1 cellular context compared by ENCODE assay signal in genomic region chr1:119636500-119637089, GRCh38.
TF ChIP-seq lines count a peak whose summit lies in the region.

No MANE protein-coding gene starts in this region.

TF ChIP-seq in IMR-90, 13 proteins besides CTCF, POLR2A, EP300 and RAD21 (continued from another document):
- TF ChIP-seq BHLHE40 (IDR thresholded peaks at IDR 0.05; ENCODE audit: low read depth, low read length) (no peak), RFX5 (IDR thresholded peaks at IDR 0.05; ENCODE audit: low read depth, low read length) (no peak), CHD1 (IDR thresholded peaks at IDR 0.05; ENCODE audit: low read depth, low read length) (no peak)
- TF ChIP-seq, protein P1, sequence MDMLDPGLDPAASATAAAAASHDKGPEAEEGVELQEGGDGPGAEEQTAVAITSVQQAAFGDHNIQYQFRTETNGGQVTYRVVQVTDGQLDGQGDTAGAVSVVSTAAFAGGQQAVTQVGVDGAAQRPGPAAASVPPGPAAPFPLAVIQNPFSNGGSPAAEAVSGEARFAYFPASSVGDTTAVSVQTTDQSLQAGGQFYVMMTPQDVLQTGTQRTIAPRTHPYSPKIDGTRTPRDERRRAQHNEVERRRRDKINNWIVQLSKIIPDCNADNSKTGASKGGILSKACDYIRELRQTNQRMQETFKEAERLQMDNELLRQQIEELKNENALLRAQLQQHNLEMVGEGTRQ (IDR thresholded peaks at IDR 0.05; ENCODE audit: low read depth, low read length) = no peak
